Comparison of ENCODE assay signal across 15 cellular contexts in genomic region chr18:57906852-57907251, GRCh38.
A peak's percentile ranks its signal among the peaks of the same experiment; 100 is the strongest.
DNase-seq lines count a peak whose midpoint lies in the region; ATAC-seq and TF ChIP-seq lines count a peak whose summit lies in the region.
"Had no signal": no experiment of that assay in that cellular context is flagged by ENCODE, and none has a peak within 500 bp of the region (broad histone marks: within the 10 kb centered on the region; RNA-seq: fewer than 3 reads in every experiment).

No MANE protein-coding gene starts in this region.

- H3K79me2 ChIP-seq in neural cell (replicated peaks; ENCODE audit: insufficient read depth, low read length), result no peaks in the 10 kb centered on the region
- H3K79me2 ChIP-seq: hepatocyte had no signal

- no peak overlapping the region for H3K4me3 ChIP-seq in cardiac fibroblast (replicated peaks in 1 of 2; ENCODE audit: low read depth in 2 of 2, low read length in 2 of 2)
- H3K4me3 ChIP-seq in neural cell (ENCODE audit: low read length), result no peak overlapping the region
- H3K4me3 ChIP-seq: GM12878, hepatocyte, tibial artery had no signal

- no peak overlapping the region for H2AFZ ChIP-seq in neural cell (ENCODE audit: low read depth, low read length)
- H2AFZ ChIP-seq: hepatocyte had no signal

- no peaks in the 10 kb centered on the region for H3F3A ChIP-seq in neural cell (ENCODE audit: insufficient read depth, low read length, poor library complexity, severe bottlenecking)

- no peaks in the 10 kb centered on the region for H3K27me3 ChIP-seq in neural cell (ENCODE audit: insufficient read depth, low read depth, low read length)
- H3K27me3 ChIP-seq: hepatocyte had no signal

- no peaks in the 10 kb centered on the region for H4K20me1 ChIP-seq in neural cell (ENCODE audit: insufficient read depth)

- TF ChIP-seq EP300 in neural cell (conservative IDR thresholded peaks at IDR 0.05; ENCODE audit: poor library complexity, severe bottlenecking), result no peak

- H3K4me2 ChIP-seq in neural cell (ENCODE audit: low read length), result no peak overlapping the region
- H3K4me2 ChIP-seq: hepatocyte had no signal

- no peak overlapping the region for H3K9ac ChIP-seq in neural cell (ENCODE audit: low read length)

- no peaks in the 10 kb centered on the region for H3K9me3 ChIP-seq in neural cell (ENCODE audit: low read length)
- H3K9me3 ChIP-seq: tibial artery had no signal

- no peaks in the 10 kb centered on the region for H3K36me3 ChIP-seq in neural cell (ENCODE audit: insufficient read depth, low read length)
- H3K36me3 ChIP-seq: tibial artery had no signal

- peak; percentile 34 for TF ChIP-seq RAD21 in neural cell (conservative IDR thresholded peaks at IDR 0.05)

- TF ChIP-seq CTCF in cardiac fibroblast (IDR thresholded peaks at IDR 0.05; ENCODE audit: low read depth, low read length) (peak; percentile 23), neural cell (IDR thresholded peaks at IDR 0.05; ENCODE audit: poor library complexity, severe bottlenecking) (peak; percentile 39)

- H3K9me2 ChIP-seq in neural cell (ENCODE audit: insufficient read depth, low read length), result no peaks in the 10 kb centered on the region

- no peak for ATAC-seq in HG03354 (IDR thresholded peaks at IDR 0.05; ENCODE audit: poor library complexity, severe bottlenecking, unreplicated experiment)
- ATAC-seq: activated CD8-positive, alpha-beta T cell treated with anti-CD3 and anti-CD28 coated beads for 36 hours; GM12878 had no signal

- H3K27ac ChIP-seq in neural cell (ENCODE audit: low read length), result no peak overlapping the region
- H3K27ac ChIP-seq: hepatocyte, RWPE1, tibial artery had no signal

- DNase-seq in DMS53 (lab: John Stamatoyannopoulos, UW) (peak; percentile 34), DMS53 treated with DMSO at 0.1 percent for 48 hours (lab: John Stamatoyannopoulos, UW; ENCODE audit: unreplicated experiment) (no peak), M059J (ENCODE audit: low read depth) (peak; percentile 24), cardiac fibroblast (ENCODE audit: low read depth in 2 of 2) (no peak), NCI-H2196 treated with DMSO at 0.1 percent for 48 hours (lab: John Stamatoyannopoulos, UW; ENCODE audit: unreplicated experiment) (no peak), NCI-H1694 (lab: John Stamatoyannopoulos, UW) (no peak)
- DNase-seq: activated CD8-positive, alpha-beta T cell treated with anti-CD3 and anti-CD28 coated beads for 36 hours; activated gamma-delta T cell; T1000; tibial artery had no signal

TF ChIP-seq in neural cell, 6 proteins besides CTCF, POLR2A, EP300 and RAD21:
- TF ChIP-seq REST (IDR thresholded peaks at IDR 0.05; ENCODE audit: borderline replicate concordance) (no peak), SMC3 (conservative IDR thresholded peaks at IDR 0.05; ENCODE audit: poor library complexity) (peak; percentile 31)
TF ChIP-seq in neural cell: peak in this region for 1.

Comparison
In these comparisons a context has a peak if more than half of its experiments do, and no peak if none do; other contexts are left out.
1. DNase-seq: peak in DMS53 (single experiment) and M059J (single experiment); none in DMS53 treated with DMSO at 0.1 percent for 48 hours (single experiment), cardiac fibroblast (0 of 2), NCI-H2196 treated with DMSO at 0.1 percent for 48 hours (single experiment) and NCI-H1694 (single experiment).